Comparison of ENCODE assay signal across 8 cellular contexts in the genomic region with DNA sequence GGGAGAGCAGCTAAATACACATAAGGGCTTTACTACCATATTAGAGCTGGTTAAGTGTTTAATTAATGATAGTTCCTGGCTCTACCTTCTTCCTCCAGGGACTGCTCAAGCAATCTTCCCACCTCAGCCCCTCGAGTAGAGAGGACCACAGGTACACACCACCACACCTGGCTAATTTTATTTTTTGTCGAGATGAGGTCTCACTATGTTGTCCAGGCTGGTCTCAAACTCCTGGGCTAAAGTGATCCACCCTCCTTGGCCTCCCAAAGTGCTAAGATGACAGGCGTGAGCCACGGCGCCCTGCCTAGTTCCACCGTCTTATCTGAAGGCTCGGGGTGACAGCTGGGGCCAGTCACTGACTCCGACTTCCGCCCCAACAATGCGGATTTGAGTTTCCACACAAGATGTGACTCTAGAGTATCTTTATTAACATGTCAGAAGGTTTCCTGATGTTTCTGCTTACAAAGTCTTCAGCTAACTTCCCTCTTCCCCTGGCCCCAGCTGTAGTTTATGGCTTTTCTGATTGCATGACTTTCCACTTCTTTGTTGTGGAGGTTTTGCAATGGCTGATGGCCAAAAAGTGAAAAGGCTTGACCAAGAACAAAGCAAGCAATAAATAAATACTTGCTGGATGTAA. TPM values are rescaled to one million over a fixed set of nuclear protein-coding genes. Genes with fewer than 3 reads are reported as not detected.
A peak's percentile ranks its signal among the peaks of the same experiment; 100 is the strongest.
DNase-seq lines count a peak whose midpoint lies in the region; ATAC-seq and TF ChIP-seq lines count a peak whose summit lies in the region.

No MANE protein-coding gene starts in this region.

- no peaks in the 10 kb centered on the region for H3K36me3 ChIP-seq in ascending aorta
- no peaks in the 10 kb centered on the region for H3K36me3 ChIP-seq in tibial nerve
- no peaks in the 10 kb centered on the region for H3K36me3 ChIP-seq in breast epithelium
- H3K36me3 ChIP-seq in esophagus squamous epithelium: peaks cover 0 to 3% (median 0%) of the 10 kb centered on the region in 3 donors

- H3K9me3 ChIP-seq in ascending aorta (no peaks in the 10 kb centered on the region), tibial nerve (no peaks in the 10 kb centered on the region), breast epithelium (no peaks in the 10 kb centered on the region), esophagus squamous epithelium (no peaks in the 10 kb centered on the region)

- H3K4me1 Mint-ChIP-seq in activated CD4-positive, alpha-beta T cell treated with anti-CD3 and anti-CD28 coated beads for 36 hours: peaks cover 15% of the 10 kb centered on the region

- no peak for TF ChIP-seq CTCF in ascending aorta (IDR thresholded peaks at IDR 0.05)
- TF ChIP-seq CTCF in tibial nerve (IDR thresholded peaks at IDR 0.05): no peak
- TF ChIP-seq CTCF in breast epithelium (IDR thresholded peaks at IDR 0.05): no peak
- TF ChIP-seq CTCF in esophagus squamous epithelium (IDR thresholded peaks at IDR 0.05): no peak

- intact Hi-C loops in activated CD4-positive, alpha-beta T cell treated with anti-CD3 and anti-CD28 coated beads for 36 hours (cut with DNase I, micrococcal nuclease): no loop called here
- intact Hi-C loops in ascending aorta (cut with DNase I) (no loop called here), breast epithelium (cut with DNase I; ENCODE audit: low total_unique reads) (no loop called here), esophagus squamous epithelium (cut with DNase I) (no loop called here)

- peak; percentile 33 for ATAC-seq in activated CD4-positive, alpha-beta T cell treated with anti-CD3 and anti-CD28 coated beads for 36 hours

- no peaks in the 10 kb centered on the region for H3K9me3 Mint-ChIP-seq in activated CD4-positive, alpha-beta T cell treated with anti-CD3 and anti-CD28 coated beads for 36 hours (ENCODE audit: low read depth)

- no peak overlapping the region for H3K4me3 Mint-ChIP-seq in activated CD4-positive, alpha-beta T cell treated with anti-CD3 and anti-CD28 coated beads for 36 hours

- no peaks in the 10 kb centered on the region for H3K27me3 Mint-ChIP-seq in activated CD4-positive, alpha-beta T cell treated with anti-CD3 and anti-CD28 coated beads for 36 hours

- no peak overlapping the region for H3K4me3 ChIP-seq in ascending aorta
- no peak overlapping the region for H3K4me3 ChIP-seq in tibial nerve
- H3K4me3 ChIP-seq in breast epithelium: no peak overlapping the region
- H3K4me3 ChIP-seq in esophagus squamous epithelium: no peak overlapping the region

- POLR2A ChIA-PET in activated CD4-positive, alpha-beta T cell treated with anti-CD3 and anti-CD28 coated beads for 36 hours (lab: Charles Lee): no interaction called here

- TF ChIP-seq EP300 in tibial nerve (IDR thresholded peaks at IDR 0.05): peak; percentile 43 to 69

- H3K27ac Mint-ChIP-seq in activated CD4-positive, alpha-beta T cell treated with anti-CD3 and anti-CD28 coated beads for 36 hours: peak overlapping the region; percentile 10

- CTCF ChIA-PET in activated CD4-positive, alpha-beta T cell treated with anti-CD3 and anti-CD28 coated beads for 36 hours (lab: Charles Lee): no interaction called here

- peak; percentile 44 for DNase-seq in activated CD4-positive, alpha-beta T cell treated with anti-CD3 and anti-CD28 coated beads for 36 hours
- DNase-seq in activated CD4-positive, alpha-beta T cell treated with anti-CD3 and anti-CD28 coated beads, Interleukin-2, amount 50 U/mL, for 4 hours: no peak
- DNase-seq in ascending aorta (ENCODE audit: low spot score in 2 of 2) (peak; percentile 22 to 69), left kidney (ENCODE audit: low read depth, low spot score) (peak; percentile 83), tibial nerve (ENCODE audit: low spot score in 2 of 2) (peak in 1 of 2 donors; percentile 29), breast epithelium (ENCODE audit: low spot score in 2 of 2) (no peak), GM19238 (ENCODE audit: insufficient read length, low spot score) (no peak), esophagus squamous epithelium (lab: John Stamatoyannopoulos, UW) (no peak)

- peaks cover 8% of the 10 kb centered on the region for H3K36me3 Mint-ChIP-seq in activated CD4-positive, alpha-beta T cell treated with anti-CD3 and anti-CD28 coated beads for 36 hours (ENCODE audit: low read depth)

- H3K27ac ChIP-seq in ascending aorta (no peak overlapping the region), tibial nerve (peak overlapping the region in 2 of 4 donors; percentile 18 to 24), breast epithelium (peak overlapping the region in 1 of 2 donors; percentile 12), esophagus squamous epithelium (peak overlapping the region in 2 of 4 donors; percentile 54 to 67)

- H3K4me1 ChIP-seq in ascending aorta (no peaks in the 10 kb centered on the region), tibial nerve (peaks cover 0 to 23% (median 0%) of the 10 kb centered on the region in 4 donors), breast epithelium (no peaks in the 10 kb centered on the region), esophagus squamous epithelium (peaks cover 5 to 40% (median 7%) of the 10 kb centered on the region in 3 donors)

- 56 to 62% methylated on average over 10 of the region's 10 CpGs for WGBS in tibial nerve, 2 donors
- 59 to 79% methylated on average over 8 to 9 of the region's 10 CpGs for whole genome bisulfite sequencing in esophagus squamous epithelium, 2 donors

- no peak for TF ChIP-seq POLR2A in tibial nerve (IDR thresholded peaks at IDR 0.05)
- no peak for TF ChIP-seq POLR2A in breast epithelium (IDR thresholded peaks at IDR 0.05)
- no peak for TF ChIP-seq POLR2A in esophagus squamous epithelium (IDR thresholded peaks at IDR 0.05)

- H3K27me3 ChIP-seq in ascending aorta: no peaks in the 10 kb centered on the region
- H3K27me3 ChIP-seq in tibial nerve: no peaks in the 10 kb centered on the region
- H3K27me3 ChIP-seq in breast epithelium: no peaks in the 10 kb centered on the region
- H3K27me3 ChIP-seq in esophagus squamous epithelium: no peaks in the 10 kb centered on the region

RNA-seq across cellular contexts. Expression of a gene that starts 16.8 kb away (rescaled TPM):
- 10 to 100 TPM; 17.4 to 18.3 TPM for total RNA-seq in activated CD4-positive, alpha-beta T cell treated with anti-CD3 and anti-CD28 coated beads for 36 hours
- total RNA-seq in ascending aorta (251 TPM), tibial nerve (10 to 100 TPM; 39.1 to 83.4 (median 60.6) TPM), breast epithelium (10 to 100 TPM; 36.6 to 81.9 (median 59.8) TPM), esophagus squamous epithelium (10 to 100 TPM; 27.2 to 40.6 (median 32.5) TPM)

RNA-seq across cellular contexts. Expression of a gene that starts 44.7 kb away (rescaled TPM):
- not detected for total RNA-seq in activated CD4-positive, alpha-beta T cell treated with anti-CD3 and anti-CD28 coated beads for 36 hours
- total RNA-seq in ascending aorta (7.3 TPM), tibial nerve (1 to 10 TPM in 3 of 4 donors, under 1 TPM in 1; 0.84 to 4.8 (median 1.8) TPM), breast epithelium (1 to 10 TPM in 1 of 3 donors, not detected in 2; 2.6 TPM), esophagus squamous epithelium (under 1 TPM in 1 of 4 donors, not detected in 3; 0.95 TPM)

RNA-seq across cellular contexts. Expression of a gene that starts 48.6 kb away (rescaled TPM):
- not detected for total RNA-seq in activated CD4-positive, alpha-beta T cell treated with anti-CD3 and anti-CD28 coated beads for 36 hours
- total RNA-seq in ascending aorta (not detected), tibial nerve (not detected), breast epithelium (not detected), esophagus squamous epithelium (not detected)

Comparison
In these comparisons a context has a peak if more than half of its experiments do, and no peak if none do; other contexts are left out.
1. DNase-seq: peak in activated CD4-positive, alpha-beta T cell treated with anti-CD3 and anti-CD28 coated beads for 36 hours (single experiment), ascending aorta (2 of 2) and left kidney (single experiment); none in activated CD4-positive, alpha-beta T cell treated with anti-CD3 and anti-CD28 coated beads, Interleukin-2, amount 50 U/mL, for 4 hours (0 of 2), breast epithelium (0 of 2), GM19238 (single experiment) and esophagus squamous epithelium (single experiment).